ENCODE assay signal across 1 cellular context in the genomic region with DNA sequence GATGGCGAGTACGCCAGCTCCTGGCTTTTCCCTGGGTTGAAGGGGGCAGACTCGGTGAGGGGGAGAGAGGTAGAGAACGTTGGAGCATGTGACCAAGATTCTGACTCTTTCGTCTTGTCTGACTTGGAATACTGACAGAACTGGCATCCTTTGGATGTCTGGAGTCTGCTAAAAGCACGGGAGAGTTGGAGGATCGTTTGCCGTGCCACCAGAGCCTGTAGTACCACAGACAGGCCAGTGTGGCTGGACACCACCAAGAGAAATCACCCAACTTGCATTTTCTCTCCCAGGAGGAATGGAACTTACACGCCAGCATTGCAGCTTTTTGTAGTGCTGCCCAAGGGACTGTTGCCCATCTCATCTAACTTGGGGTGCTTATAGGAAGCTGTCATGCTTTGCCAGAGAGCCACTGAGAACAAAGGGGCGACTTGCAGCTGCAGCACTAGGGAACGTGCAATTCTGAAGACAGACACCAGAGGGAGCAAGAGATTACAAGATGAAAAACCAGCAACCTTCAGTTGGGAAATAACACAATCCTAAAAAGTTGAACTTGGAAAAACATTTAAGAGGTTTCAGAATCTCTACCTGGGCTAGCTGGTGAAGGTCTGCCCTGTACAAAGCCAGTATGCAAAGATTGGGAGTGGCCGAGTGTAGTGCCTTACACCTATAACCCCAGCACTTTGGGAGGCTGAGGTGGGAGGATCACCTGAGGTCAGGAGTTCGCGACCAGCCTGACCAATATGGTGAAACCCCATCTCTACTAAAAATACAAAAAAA.
TF ChIP-seq lines count a peak whose summit lies in the region.

No MANE protein-coding gene starts in this region.

TF ChIP-seq in K562, 482 proteins besides CTCF, POLR2A, EP300 and RAD21 (continued from another document):
- TF ChIP-seq, protein P1, sequence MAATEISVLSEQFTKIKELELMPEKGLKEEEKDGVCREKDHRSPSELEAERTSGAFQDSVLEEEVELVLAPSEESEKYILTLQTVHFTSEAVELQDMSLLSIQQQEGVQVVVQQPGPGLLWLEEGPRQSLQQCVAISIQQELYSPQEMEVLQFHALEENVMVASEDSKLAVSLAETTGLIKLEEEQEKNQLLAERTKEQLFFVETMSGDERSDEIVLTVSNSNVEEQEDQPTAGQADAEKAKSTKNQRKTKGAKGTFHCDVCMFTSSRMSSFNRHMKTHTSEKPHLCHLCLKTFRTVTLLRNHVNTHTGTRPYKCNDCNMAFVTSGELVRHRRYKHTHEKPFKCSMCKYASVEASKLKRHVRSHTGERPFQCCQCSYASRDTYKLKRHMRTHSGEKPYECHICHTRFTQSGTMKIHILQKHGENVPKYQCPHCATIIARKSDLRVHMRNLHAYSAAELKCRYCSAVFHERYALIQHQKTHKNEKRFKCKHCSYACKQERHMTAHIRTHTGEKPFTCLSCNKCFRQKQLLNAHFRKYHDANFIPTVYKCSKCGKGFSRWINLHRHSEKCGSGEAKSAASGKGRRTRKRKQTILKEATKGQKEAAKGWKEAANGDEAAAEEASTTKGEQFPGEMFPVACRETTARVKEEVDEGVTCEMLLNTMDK (IDR thresholded peaks at IDR 0.05; ENCODE audit: borderline replicate concordance, insufficient read depth, low read depth, low read length, poor library complexity, severe bottlenecking) = no peak
- TF ChIP-seq CC2D1A (IDR thresholded peaks at IDR 0.05) = no peak
- no peak for TF ChIP-seq SPI1 (IDR thresholded peaks at IDR 0.05; ENCODE audit: borderline replicate concordance, low read depth, low read length)
- peak; percentile 67; the same call in 1 of the 2 replicates for TF ChIP-seq STAG1 (CRISPR knock-in tag; IDR thresholded peaks at IDR 0.05; ENCODE audit: borderline replicate concordance)
- TF ChIP-seq NEUROD1 (IDR thresholded peaks at IDR 0.05; ENCODE audit: borderline replicate concordance, low read depth, low read length, partially characterized antibody) = no peak
- TF ChIP-seq ZNF764 (CRISPR knock-in tag; IDR thresholded peaks at IDR 0.05; ENCODE audit: low read depth) = no peak
- TF ChIP-seq TEAD2 (tag; IDR thresholded peaks at IDR 0.05) = no peak
- TF ChIP-seq HDAC1 (IDR thresholded peaks at IDR 0.05) = no peak
- no peak for TF ChIP-seq EGR1 (conservative IDR thresholded peaks at IDR 0.05)
- no peak for TF ChIP-seq ATF1 (CRISPR knock-in tag; IDR thresholded peaks at IDR 0.05)
- no peak for TF ChIP-seq ATF1 (tag; IDR thresholded peaks at IDR 0.05)
- TF ChIP-seq ERF (CRISPR knock-in tag; IDR thresholded peaks at IDR 0.05) = no peak
- no peak for TF ChIP-seq ZBTB2 (IDR thresholded peaks at IDR 0.05)
- no peak for TF ChIP-seq HMBOX1 (IDR thresholded peaks at IDR 0.05)
- TF ChIP-seq ZNF57 (CRISPR knock-in tag; IDR thresholded peaks at IDR 0.05) = no peak
- no peak for TF ChIP-seq TFAP4 (CRISPR knock-in tag; IDR thresholded peaks at IDR 0.05; ENCODE audit: borderline replicate concordance)
TF ChIP-seq in K562: peak in this region for 10.
